ENCODE assay signal across 8 cellular contexts in genomic region chr2:1769703-1770422, GRCh38. TPM values are rescaled to one million over a fixed set of nuclear protein-coding genes. Genes with fewer than 3 reads are reported as not detected.
A peak's percentile ranks its signal among the peaks of the same experiment; 100 is the strongest.
DNase-seq lines count a peak whose midpoint lies in the region; ATAC-seq, FAIRE-seq and TF ChIP-seq lines count a peak whose summit lies in the region.

No MANE protein-coding gene starts in this region.

- peak; percentile 63 for DNase-seq in A673 (ENCODE audit: low spot score)
- DNase-seq in M059J (ENCODE audit: low read depth), result peak; percentile 65
- peak; percentile 73 for DNase-seq in SHP77 treated with DMSO at 0.1 percent for 48 hours (lab: John Stamatoyannopoulos, UW)
- peak; percentile 59 to 78 for DNase-seq in breast epithelium (ENCODE audit: low spot score in 2 of 2)
- peak; percentile 77 for DNase-seq in keratinocyte (ENCODE audit: low read depth, low spot score)
- peak; percentile 27 for DNase-seq in stimulated activated CD4-positive, alpha-beta T cell treated with anti-CD3 and anti-CD28 coated beads, Interleukin-4, amount 100 ng/mL, for 24 hours
- no peak for DNase-seq in amniotic stem cell (lab: John Stamatoyannopoulos, UW)

- no peak overlapping the region for H3K4me2 ChIP-seq in keratinocyte (ENCODE audit: control insufficient read depth, extremely low read depth, insufficient read depth, low read depth, low read length)

- CTCF ChIA-PET in A673 (lab: Charles Lee), result interaction anchor here (0.6 to 1.0 kb wide), 6 partner anchors 47 to 973 kb away, joined by 3 to 6 read pairs (median 4); no protein-coding TSS in a partner anchor

- no peaks in the 10 kb centered on the region for H3K9me3 ChIP-seq in A673 (ENCODE audit: low read depth, low read length, poor library complexity, severe bottlenecking)
- H3K9me3 ChIP-seq in breast epithelium, result no peaks in the 10 kb centered on the region
- H3K9me3 ChIP-seq in keratinocyte (ENCODE audit: control insufficient read depth, low read depth, low read length), result no peaks in the 10 kb centered on the region

- H3K4me3 ChIP-seq in A673 (ENCODE audit: low read depth, low read length, poor library complexity, severe bottlenecking) (no peak overlapping the region), breast epithelium (no peak overlapping the region), keratinocyte (ENCODE audit: control insufficient read depth in 2 of 3, extremely low read depth in 1 of 3, insufficient read depth in 2 of 3, low read depth in 1 of 3, low read length in 3 of 3) (no peak overlapping the region)

- FAIRE-seq in keratinocyte (lab: Jason Lieb, UNC), result peak; percentile 95

- peak; percentile 92 for TF ChIP-seq CTCF in A673 (conservative IDR thresholded peaks at IDR 0.05; ENCODE audit: low read depth, low read length)
- peak; percentile 69 to 72 (median 70) for TF ChIP-seq CTCF in breast epithelium (IDR thresholded peaks at IDR 0.05)
- TF ChIP-seq CTCF in keratinocyte (optimal IDR thresholded peaks at IDR 0.05 in 1 of 3, IDR thresholded peaks at IDR 0.05 in 1 of 3, conservative IDR thresholded peaks at IDR 0.05 in 1 of 3; ENCODE audit: extremely low read depth in 1 of 3, insufficient read depth in 2 of 3, low read length in 3 of 3), result peak; percentile 92 to 95 (median 92)

- POLR2A ChIA-PET in A673 (lab: Charles Lee; ENCODE audit: low non-redundant PET), result no interaction called here

- no peaks in the 10 kb centered on the region for H4K20me1 ChIP-seq in keratinocyte (ENCODE audit: control insufficient read depth, extremely low read depth, insufficient read depth, low read length)

- dilution Hi-C loops in keratinocyte (cut with MboI; ENCODE audit: extremely low pct_ligation_motif_present, low sequenced_read_pairs), result no loop called here

- H3K27me3 ChIP-seq in A673 (replicated peaks; ENCODE audit: insufficient read depth, low read depth, low read length, poor library complexity) (no peaks in the 10 kb centered on the region), breast epithelium (no peaks in the 10 kb centered on the region), keratinocyte (ENCODE audit: control insufficient read depth, extremely low read depth, insufficient read depth, low read length) (peaks cover 6% of the 10 kb centered on the region)

- no TSS peak for BruUV-seq in A673 (replicated peaks; lab: Mats Ljungman, UMichigan)

- H3K27ac ChIP-seq in A673 (ENCODE audit: low read depth, low read length, poor library complexity, severe bottlenecking), result no peak overlapping the region
- H3K27ac ChIP-seq in breast epithelium, result no peak overlapping the region
- no peak overlapping the region for H3K27ac ChIP-seq in keratinocyte (ENCODE audit: control insufficient read depth, insufficient read depth, low read length)

- intact Hi-C loops in A673 (cut with micrococcal nuclease; ENCODE audit: unreplicated experiment) (loop anchor here (1.0 to 5.0 kb wide), 2 partner anchors 178 to 218 kb away; no protein-coding TSS in a partner anchor), breast epithelium (cut with DNase I; ENCODE audit: low total_unique reads) (no loop called here)

- H3K36me3 ChIP-seq in A673 (ENCODE audit: insufficient read depth, low read length, poor library complexity, severe bottlenecking) (no peaks in the 10 kb centered on the region), breast epithelium (no peaks in the 10 kb centered on the region), keratinocyte (ENCODE audit: control insufficient read depth in 2 of 2, extremely low read depth in 1 of 2, insufficient read depth in 2 of 2, low read length in 2 of 2) (no peaks in the 10 kb centered on the region)

- H3K79me2 ChIP-seq in keratinocyte (ENCODE audit: control insufficient read depth, insufficient read depth, low read length), result no peaks in the 10 kb centered on the region

- no peaks in the 10 kb centered on the region for H3K9me1 ChIP-seq in keratinocyte (ENCODE audit: control insufficient read depth, extremely low read depth, insufficient read depth, low read length)

- H3K4me1 ChIP-seq in A673 (ENCODE audit: insufficient read depth, low read length, poor library complexity, severe bottlenecking), result peaks cover 5% of the 10 kb centered on the region
- H3K4me1 ChIP-seq in breast epithelium, result no peaks in the 10 kb centered on the region
- H3K4me1 ChIP-seq in keratinocyte (ENCODE audit: control insufficient read depth, extremely low read depth, insufficient read depth, low read length), result no peaks in the 10 kb centered on the region

- no peak overlapping the region for H3K9ac ChIP-seq in keratinocyte (ENCODE audit: control insufficient read depth, extremely low read depth, insufficient read depth, low read length)

- no peak overlapping the region for H2AFZ ChIP-seq in keratinocyte (ENCODE audit: control insufficient read depth, low read length)

- peak; percentile 55 for ATAC-seq in GM18858 (IDR thresholded peaks at IDR 0.05; ENCODE audit: unreplicated experiment)

- no peak for TF ChIP-seq POLR2A in breast epithelium (IDR thresholded peaks at IDR 0.05)

RNA-seq across cellular contexts. Expression of gene PXDN, which starts 25.5 kb away (rescaled TPM):
- 162 and 175 TPM in 2 replicates for total RNA-seq in A673 (2021)
- 94.5 and 115 TPM in 2 replicates for total RNA-seq in M059J (2014; rRNA removed; shearing (Covaris generic))
- total RNA-seq in breast epithelium, result 100 to 1,000 TPM in 1 of 3 donors, 10 to 100 TPM in 2; 42.4 to 108 (median 64.2) TPM
- polyA plus RNA-seq in keratinocyte, result 28.3 to 87.9 TPM (median 36.7 TPM) in 3 replicates
- 14.0 TPM for polyA plus RNA-seq in keratinocyte (2011; ENCODE audit: low read depth)
- polyA plus RNA-seq in keratinocyte (2011; cell fraction: cytosol; rRNA removed), result 27.1 and 32.4 TPM in 2 replicates
- 126 and 141 TPM in 2 replicates for polyA plus RNA-seq in keratinocyte (2011; cell fraction: nucleus; rRNA removed)
- 7.5 and 94.4 TPM in 2 replicates for polyA plus RNA-seq in keratinocyte (2012; ENCODE audit: low replicate concordance)
- 45.0 to 180 TPM (median 60.7 TPM) in 3 replicates for polyA minus RNA-seq in keratinocyte
- polyA minus RNA-seq in keratinocyte (2011; cell fraction: cytosol; rRNA and poly(A)+ RNA removed), result 67.7 TPM
- polyA minus RNA-seq in keratinocyte (2011; cell fraction: nucleus; rRNA and poly(A)+ RNA removed), result 173 and 221 TPM in 2 replicates
